Comparison of ENCODE assay signal across 20 cellular contexts in genomic region chr1:53560572-53561487, GRCh38.
A peak's percentile ranks its signal among the peaks of the same experiment; 100 is the strongest.
DNase-seq lines count a peak whose midpoint lies in the region; ATAC-seq and TF ChIP-seq lines count a peak whose summit lies in the region.
"Had no signal": no experiment of that assay in that cellular context is flagged by ENCODE, and none has a peak within 500 bp of the region (broad histone marks: within the 10 kb centered on the region; RNA-seq: fewer than 3 reads in every experiment).

No MANE protein-coding gene starts in this region.

- POLR2A ChIA-PET in activated CD4-positive, alpha-beta T cell treated with anti-CD3 and anti-CD28 coated beads for 36 hours (lab: Charles Lee): no interaction called here
- POLR2A ChIA-PET in HEK293 (lab: Yijun Ruan, JAX): interaction anchor here (0.6 kb wide), 1 partner anchor 48 kb away, joined by 4 read pairs; no protein-coding TSS in a partner anchor
- POLR2A ChIA-PET in CD8-positive, alpha-beta T cell (lab: Charles Lee): no interaction called here

- H3K9me3 Mint-ChIP-seq in activated CD4-positive, alpha-beta T cell treated with anti-CD3 and anti-CD28 coated beads for 36 hours (ENCODE audit: low read depth): no peaks in the 10 kb centered on the region
- no peaks in the 10 kb centered on the region for H3K9me3 Mint-ChIP-seq in CD8-positive, alpha-beta T cell
- H3K9me3 Mint-ChIP-seq: stimulated activated naive CD8-positive, alpha-beta T cell treated with anti-CD3 and anti-CD28 coated beads, Interleukin-15, Interleukin-2, amounts not matched to agents 100 ng/mL and 50 ng/mL, for 24 hours; type B pancreatic cell had no signal

- H3K36me3 Mint-ChIP-seq in activated CD4-positive, alpha-beta T cell treated with anti-CD3 and anti-CD28 coated beads for 36 hours (ENCODE audit: low read depth): no peaks in the 10 kb centered on the region
- H3K36me3 Mint-ChIP-seq in CD8-positive, alpha-beta T cell: no peaks in the 10 kb centered on the region
- H3K36me3 Mint-ChIP-seq: type B pancreatic cell, WTC11 had no signal

- H3K9me3 ChIP-seq in HEK293 (ENCODE audit: control insufficient read depth, insufficient read depth, low read depth, low read length): no peaks in the 10 kb centered on the region
- H3K9me3 ChIP-seq in sigmoid colon: no peaks in the 10 kb centered on the region
- H3K9me3 ChIP-seq in CD8-positive, alpha-beta T cell (ENCODE audit: low read length): no peaks in the 10 kb centered on the region
- H3K9me3 ChIP-seq: BLaER1, heart left ventricle, pancreas had no signal

- TF ChIP-seq CTCF in HEK293 (tag by site-specific recombination; IDR thresholded peaks at IDR 0.05): no peak
- TF ChIP-seq CTCF in sigmoid colon (IDR thresholded peaks at IDR 0.05): no peak
- TF ChIP-seq CTCF in CD8-positive, alpha-beta T cell (IDR thresholded peaks at IDR 0.05): no peak

- no peak for TF ChIP-seq POLR2A in sigmoid colon (IDR thresholded peaks at IDR 0.05)

- TF ChIP-seq EP300 in sigmoid colon (IDR thresholded peaks at IDR 0.05): peak in 3 of 4 donors; percentile 34 to 89 (median 84)

- ATAC-seq in activated CD4-positive, alpha-beta T cell treated with anti-CD3 and anti-CD28 coated beads for 36 hours: no peak
- no peak for ATAC-seq in CD8-positive, alpha-beta T cell
- no peak for ATAC-seq in GM19467 (IDR thresholded peaks at IDR 0.05; ENCODE audit: unreplicated experiment)
- ATAC-seq: heart left ventricle, pancreas, WTC11 had no signal

- no peak overlapping the region for H3K27ac Mint-ChIP-seq in activated CD4-positive, alpha-beta T cell treated with anti-CD3 and anti-CD28 coated beads for 36 hours
- no peak overlapping the region for H3K27ac Mint-ChIP-seq in CD8-positive, alpha-beta T cell
- H3K27ac Mint-ChIP-seq: type B pancreatic cell, WTC11 had no signal

- intact Hi-C loops in activated CD4-positive, alpha-beta T cell treated with anti-CD3 and anti-CD28 coated beads for 36 hours (cut with DNase I, micrococcal nuclease): no loop called here
- intact Hi-C loops in sigmoid colon (cut with DNase I): loop anchor here (5.0 kb wide), 1 partner anchor 49 kb away; no protein-coding TSS in a partner anchor
- intact Hi-C loops in CD8-positive, alpha-beta T cell (cut with DNase I, micrococcal nuclease): no loop called here

- peaks cover 17% of the 10 kb centered on the region for H3K27me3 Mint-ChIP-seq in activated CD4-positive, alpha-beta T cell treated with anti-CD3 and anti-CD28 coated beads for 36 hours
- no peaks in the 10 kb centered on the region for H3K27me3 Mint-ChIP-seq in CD8-positive, alpha-beta T cell (ENCODE audit: low read depth)

- DNase-seq in activated CD4-positive, alpha-beta T cell treated with anti-CD3 and anti-CD28 coated beads for 36 hours: peak; percentile 2
- no peak for DNase-seq in activated CD4-positive, alpha-beta T cell treated with anti-CD3 and anti-CD28 coated beads for 48 hours
- DNase-seq in dedifferentiated amniotic fluid mesenchymal stem cell (ENCODE audit: extremely low spot score) (peak; percentile 24), sigmoid colon (peak; percentile 57)
- no peak for DNase-seq in CD8-positive, alpha-beta T cell
- DNase-seq in effector CD4-positive, alpha-beta T cell: no peak
- DNase-seq: activated gamma-delta T cell treated with Interleukin-2 at 50 U/mL for 16 hours, NCI-H1105 treated with DMSO at 0.1 percent for 48 hours, NCI-H2081 treated with DMSO at 0.1 percent for 48 hours, NCI-H524 treated with DMSO at 0.1 percent for 48 hours had no signal

- H3K36me3 ChIP-seq in HEK293 (ENCODE audit: control insufficient read depth in 2 of 2, insufficient read depth in 1 of 2, low read length in 2 of 2): no peaks in the 10 kb centered on the region
- H3K36me3 ChIP-seq in sigmoid colon: no peaks in the 10 kb centered on the region
- H3K36me3 ChIP-seq in CD8-positive, alpha-beta T cell (ENCODE audit: insufficient read depth, low read length): no peaks in the 10 kb centered on the region
- H3K36me3 ChIP-seq: BLaER1, heart left ventricle, pancreas had no signal

- H3K4me3 ChIP-seq in HEK293 (ENCODE audit: low read depth, low read length) (no peak overlapping the region), sigmoid colon (no peak overlapping the region)
- no peak overlapping the region for H3K4me3 ChIP-seq in CD8-positive, alpha-beta T cell (ENCODE audit: low read depth, low read length)
- H3K4me3 ChIP-seq: BLaER1, heart left ventricle, lung, pancreas had no signal

- CTCF ChIA-PET in activated CD4-positive, alpha-beta T cell treated with anti-CD3 and anti-CD28 coated beads for 36 hours (lab: Charles Lee): no interaction called here
- CTCF ChIA-PET in HEK293 (lab: Yijun Ruan, JAX): interaction anchor here (1.0 to 1.1 kb wide), 2 partner anchors 12 to 20 kb away, joined by 3 to 5 read pairs; no protein-coding TSS in a partner anchor
- CTCF ChIA-PET in CD8-positive, alpha-beta T cell (lab: Charles Lee): no interaction called here

- no peak overlapping the region for H3K4me3 Mint-ChIP-seq in activated CD4-positive, alpha-beta T cell treated with anti-CD3 and anti-CD28 coated beads for 36 hours
- no peak overlapping the region for H3K4me3 Mint-ChIP-seq in CD8-positive, alpha-beta T cell
- H3K4me3 Mint-ChIP-seq: stimulated activated naive CD8-positive, alpha-beta T cell treated with anti-CD3 and anti-CD28 coated beads, Interleukin-15, Interleukin-2, amounts not matched to agents 100 ng/mL and 50 ng/mL, for 24 hours; type B pancreatic cell; WTC11 had no signal

- no peak overlapping the region for H3K27ac ChIP-seq in HEK293 (ENCODE audit: extremely low read depth, low read depth, low read length)
- peak overlapping the region in 3 of 4 donors; percentile 35 to 54 (median 53) for H3K27ac ChIP-seq in sigmoid colon
- no peak overlapping the region for H3K27ac ChIP-seq in CD8-positive, alpha-beta T cell (ENCODE audit: low read depth, low read length)
- H3K27ac ChIP-seq: BLaER1, heart left ventricle, KMS-11, pancreas had no signal

- no peaks in the 10 kb centered on the region for H3K4me1 ChIP-seq in HEK293 (ENCODE audit: control insufficient read depth, insufficient read depth, low read length)
- H3K4me1 ChIP-seq in sigmoid colon: peaks cover 0 to 15% (median 11%) of the 10 kb centered on the region in 4 donors
- no peaks in the 10 kb centered on the region for H3K4me1 ChIP-seq in CD8-positive, alpha-beta T cell (ENCODE audit: insufficient read depth, low read length)
- H3K4me1 ChIP-seq: BLaER1, heart left ventricle, pancreas had no signal

- no peaks in the 10 kb centered on the region for H3K27me3 ChIP-seq in sigmoid colon
- H3K27me3 ChIP-seq in CD8-positive, alpha-beta T cell (ENCODE audit: insufficient read depth, low read length): no peaks in the 10 kb centered on the region
- H3K27me3 ChIP-seq: BLaER1, pancreas had no signal

- WGBS in sigmoid colon, 2 donors: 84 to 86% methylated on average over 14 of the region's 14 CpGs

- peaks cover 18% of the 10 kb centered on the region for H3K4me1 Mint-ChIP-seq in activated CD4-positive, alpha-beta T cell treated with anti-CD3 and anti-CD28 coated beads for 36 hours
- peaks cover 23% of the 10 kb centered on the region for H3K4me1 Mint-ChIP-seq in CD8-positive, alpha-beta T cell (ENCODE audit: low read depth)

TF ChIP-seq in HEK293, 187 proteins besides CTCF, POLR2A, EP300 and RAD21 (continues in another document):
- no peak for TF ChIP-seq ZNF138 (tag by site-specific recombination; IDR thresholded peaks at IDR 0.05; ENCODE audit: borderline replicate concordance)
- TF ChIP-seq ZSCAN23 (tag by site-specific recombination; IDR thresholded peaks at IDR 0.05): no peak
- no peak for TF ChIP-seq GFI1B (tag by site-specific recombination; IDR thresholded peaks at IDR 0.05)
- no peak for TF ChIP-seq ZNF266 (tag by site-specific recombination; IDR thresholded peaks at IDR 0.05; ENCODE audit: low read depth)
- peak; percentile 61 for TF ChIP-seq ZIC2 (tag by site-specific recombination; IDR thresholded peaks at IDR 0.05)
- TF ChIP-seq ZNF792 (tag by site-specific recombination; IDR thresholded peaks at IDR 0.05): no peak
- TF ChIP-seq ZNF121 (tag by site-specific recombination; IDR thresholded peaks at IDR 0.05): no peak
- TF ChIP-seq ZNF37A (tag by site-specific recombination; IDR thresholded peaks at IDR 0.05): no peak
- no peak for TF ChIP-seq ZNF677 (tag by site-specific recombination; IDR thresholded peaks at IDR 0.05)
- no peak for TF ChIP-seq ZNF335 (tag by site-specific recombination; conservative IDR thresholded peaks at IDR 0.05)
- TF ChIP-seq OSR2 (tag by site-specific recombination; IDR thresholded peaks at IDR 0.05): no peak
- no peak for TF ChIP-seq KLF10 (tag by site-specific recombination; IDR thresholded peaks at IDR 0.05)
- TF ChIP-seq ZNF133 (tag by site-specific recombination; IDR thresholded peaks at IDR 0.05): no peak
- TF ChIP-seq MZF1 (tag by site-specific recombination; IDR thresholded peaks at IDR 0.05; ENCODE audit: borderline replicate concordance): no peak
- TF ChIP-seq SCRT2 (tag by site-specific recombination; IDR thresholded peaks at IDR 0.05): peak; percentile 32; the same call in 1 of the 2 replicates
- TF ChIP-seq ZNF24 (tag by site-specific recombination; IDR thresholded peaks at IDR 0.05): no peak
- no peak for TF ChIP-seq IKZF3 (tag by site-specific recombination; IDR thresholded peaks at IDR 0.05)
- TF ChIP-seq ZBTB21 (tag by site-specific recombination; IDR thresholded peaks at IDR 0.05): no peak
- no peak for TF ChIP-seq ZNF394 (tag by site-specific recombination; IDR thresholded peaks at IDR 0.05; ENCODE audit: borderline replicate concordance)
- no peak for TF ChIP-seq ZNF768 (tag by site-specific recombination; IDR thresholded peaks at IDR 0.05)
- TF ChIP-seq ZNF488 (tag by site-specific recombination; IDR thresholded peaks at IDR 0.05): no peak

Comparison
In these comparisons a context has a peak if more than half of its experiments do, and no peak if none do; other contexts are left out.
1. DNase-seq: peak in activated CD4-positive, alpha-beta T cell treated with anti-CD3 and anti-CD28 coated beads for 36 hours (single experiment), dedifferentiated amniotic fluid mesenchymal stem cell (single experiment) and sigmoid colon (single experiment); none in activated CD4-positive, alpha-beta T cell treated with anti-CD3 and anti-CD28 coated beads for 48 hours (single experiment), CD8-positive, alpha-beta T cell (0 of 7) and effector CD4-positive, alpha-beta T cell (single experiment).
2. H3K27ac ChIP-seq: peak in sigmoid colon (3 of 4); none in HEK293 (single experiment) and CD8-positive, alpha-beta T cell (single experiment).